33 cellular contexts compared by ENCODE assay signal in genomic region chr7:85078181-85078580, GRCh38.
"Had no signal": no experiment of that assay in that cellular context is flagged by ENCODE, and none has a peak within 500 bp of the region (broad histone marks: within the 10 kb centered on the region; RNA-seq: fewer than 3 reads in every experiment).

No MANE protein-coding gene starts in this region.

- H3K27me3 ChIP-seq: body of pancreas, sigmoid colon, stomach, tibial artery, upper lobe of right lung had no signal

- H3K4me1 ChIP-seq: body of pancreas, left ventricle myocardium inferior, psoas muscle, tibial artery, upper lobe of right lung had no signal

- H3K9me3 Mint-ChIP-seq: stimulated activated memory B cell treated with anti-CD40 and anti-IgM and Interleukin-4, amounts not matched to agents 10 μg/mL and 1 μg/mL and 100 μg/mL, for 72 hours had no signal

- H3K9me3 ChIP-seq: body of pancreas, left ventricle myocardium inferior, mucosa of descending colon, pancreas, psoas muscle, sigmoid colon, stomach, tibial artery, upper lobe of right lung had no signal

- H3K27me3 Mint-ChIP-seq: activated naive CD8-positive, alpha-beta T cell; stimulated activated memory B cell treated with anti-CD40 and anti-IgM and Interleukin-4, amounts not matched to agents 10 μg/mL and 1 μg/mL and 100 μg/mL, for 72 hours had no signal

- H3K27ac Mint-ChIP-seq: activated naive CD8-positive, alpha-beta T cell; stimulated activated memory B cell treated with anti-CD40 and anti-IgM and Interleukin-4, amounts not matched to agents 10 μg/mL and 1 μg/mL and 100 μg/mL, for 72 hours had no signal

- H3K36me3 Mint-ChIP-seq: activated naive CD8-positive, alpha-beta T cell; stimulated activated memory B cell treated with anti-CD40 and anti-IgM and Interleukin-4, amounts not matched to agents 10 μg/mL and 1 μg/mL and 100 μg/mL, for 72 hours had no signal

- FAIRE-seq: frontal cortex, pancreas, TTC549 had no signal

- H3K4me3 Mint-ChIP-seq: activated naive CD8-positive, alpha-beta T cell; stimulated activated memory B cell treated with anti-CD40 and anti-IgM and Interleukin-4, amounts not matched to agents 10 μg/mL and 1 μg/mL and 100 μg/mL, for 72 hours had no signal

- DNase-seq: activated CD4-positive, alpha-beta T cell treated with anti-CD3 and anti-CD28 coated beads for 48 hours; activated CD4-positive, alpha-beta T cell treated with anti-CD3 and anti-CD28 coated beads, Interleukin-2, amount 50 U/mL, for 48 hours; activated CD8-positive, alpha-beta memory T cell treated with anti-CD3 and anti-CD28 coated beads for 24 hours; activated effector memory CD4-positive, alpha-beta T cell treated with Interleukin-2 at 50 U/mL for 16 hours; activated naive CD4-positive, alpha-beta T cell treated with Interleukin-2 at 50 U/mL for 16 hours; anterior cingulate cortex; body of pancreas; dermis blood vessel endothelial cell; effector CD4-positive, alpha-beta T cell; glutamatergic neuron; islet precursor cell; left ventricle myocardium inferior; mesendoderm; mucosa of descending colon; nucleus accumbens; pancreas; psoas muscle; sigmoid colon; small intestine; stimulated activated CD4-positive, alpha-beta T cell treated with anti-CD3 and anti-CD28 coated beads, Interleukin-1b, Interleukin-23, amount 100 ng/mL, for 48 hours; stimulated activated CD4-positive, alpha-beta T cell treated with anti-CD3 and anti-CD28 coated beads, Interleukin-4, amount 100 ng/mL, for 4 hours; stimulated activated CD8-positive, alpha-beta memory T cell treated with anti-CD3 and anti-CD28 coated beads, Interleukin-4, amount 100 ng/mL, for 48 hours; stomach; tibial artery; upper lobe of right lung had no signal

- H3K36me3 ChIP-seq: left ventricle myocardium inferior, pancreas, sigmoid colon, stomach, tibial artery, upper lobe of right lung had no signal

- H3K27ac ChIP-seq: body of pancreas, epithelial cell of prostate, left ventricle myocardium inferior, pancreas, psoas muscle, sigmoid colon, stomach, tibial artery, upper lobe of right lung, VCaP had no signal

- ATAC-seq: activated CD4-positive, CD25-positive, alpha-beta regulatory T cell treated with anti-CD3 and anti-CD28 coated beads, Interleukin-2, amount 50 U/mL, for 24 hours; body of pancreas; mucosa of descending colon; pancreas; psoas muscle; stimulated activated memory B cell treated with anti-CD40 and anti-IgM and Interleukin-4, amounts not matched to agents 10 μg/mL and 1 μg/mL and 100 μg/mL, for 72 hours; upper lobe of right lung had no signal

- H3K4me3 ChIP-seq: body of pancreas, left ventricle myocardium inferior, lung, mucosa of descending colon, pancreas, psoas muscle, sigmoid colon, stomach, tibial artery, upper lobe of right lung had no signal
